Comparison of ENCODE assay signal across 1 cellular context in genomic region chr6:15044146-15044882, GRCh38.
TF ChIP-seq lines count a peak whose summit lies in the region.

No MANE protein-coding gene starts in this region.

TF ChIP-seq in HepG2, 621 proteins besides CTCF, POLR2A, EP300 and RAD21 (continues in another document):
- TF ChIP-seq, protein P1, sequence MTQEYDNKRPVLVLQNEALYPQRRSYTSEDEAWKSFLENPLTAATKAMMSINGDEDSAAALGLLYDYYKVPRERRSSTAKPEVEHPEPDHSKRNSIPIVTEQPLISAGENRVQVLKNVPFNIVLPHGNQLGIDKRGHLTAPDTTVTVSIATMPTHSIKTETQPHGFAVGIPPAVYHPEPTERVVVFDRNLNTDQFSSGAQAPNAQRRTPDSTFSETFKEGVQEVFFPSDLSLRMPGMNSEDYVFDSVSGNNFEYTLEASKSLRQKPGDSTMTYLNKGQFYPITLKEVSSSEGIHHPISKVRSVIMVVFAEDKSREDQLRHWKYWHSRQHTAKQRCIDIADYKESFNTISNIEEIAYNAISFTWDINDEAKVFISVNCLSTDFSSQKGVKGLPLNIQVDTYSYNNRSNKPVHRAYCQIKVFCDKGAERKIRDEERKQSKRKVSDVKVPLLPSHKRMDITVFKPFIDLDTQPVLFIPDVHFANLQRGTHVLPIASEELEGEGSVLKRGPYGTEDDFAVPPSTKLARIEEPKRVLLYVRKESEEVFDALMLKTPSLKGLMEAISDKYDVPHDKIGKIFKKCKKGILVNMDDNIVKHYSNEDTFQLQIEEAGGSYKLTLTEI (CRISPR knock-in tag; conservative IDR thresholded peaks at IDR 0.05), result no peak
- TF ChIP-seq HNF4A (CRISPR knock-in tag; IDR thresholded peaks at IDR 0.05) (peak; percentile 89), SAP130 (CRISPR knock-in tag; IDR thresholded peaks at IDR 0.05; ENCODE audit: low read depth) (0 out of 2 replicates have a peak, but pooled peaks have one; percentile 20), ZNF616 (CRISPR knock-in tag; IDR thresholded peaks at IDR 0.05; ENCODE audit: low read depth) (no peak), ZNF441 (CRISPR knock-in tag; IDR thresholded peaks at IDR 0.05; ENCODE audit: borderline replicate concordance) (peak; percentile 64; the same call in 1 of the 2 replicates), MBNL3 (CRISPR knock-in tag; conservative IDR thresholded peaks at IDR 0.05) (no peak), TEAD2 (CRISPR knock-in tag; IDR thresholded peaks at IDR 0.05) (no peak), ZSCAN25 (CRISPR knock-in tag; IDR thresholded peaks at IDR 0.05) (no peak), FOXK1 (CRISPR knock-in tag; IDR thresholded peaks at IDR 0.05; ENCODE audit: borderline replicate concordance, low read depth) (no peak), MLLT10 (CRISPR knock-in tag; IDR thresholded peaks at IDR 0.05) (no peak), ZNF468 (CRISPR knock-in tag; IDR thresholded peaks at IDR 0.05) (no peak), CBX2 (IDR thresholded peaks at IDR 0.05; ENCODE audit: low read depth, low read length) (no peak), CBX2 (CRISPR knock-in tag; IDR thresholded peaks at IDR 0.05; ENCODE audit: low read depth) (no peak), ZNF724P (CRISPR knock-in tag; IDR thresholded peaks at IDR 0.05; ENCODE audit: borderline replicate concordance) (no peak), ZNF660 (CRISPR knock-in tag; IDR thresholded peaks at IDR 0.05; ENCODE audit: borderline replicate concordance, low read depth) (no peak), SALL2 (CRISPR knock-in tag; IDR thresholded peaks at IDR 0.05) (no peak), THAP9 (CRISPR knock-in tag; IDR thresholded peaks at IDR 0.05; ENCODE audit: borderline replicate concordance) (no peak), ZNF343 (CRISPR knock-in tag; IDR thresholded peaks at IDR 0.05) (no peak), NR2F1 (CRISPR knock-in tag; IDR thresholded peaks at IDR 0.05) (peak in 1 of 2 experiments; percentile 60; a peak in 1 of 4 replicates), SCMH1 (CRISPR knock-in tag; IDR thresholded peaks at IDR 0.05; ENCODE audit: borderline replicate concordance) (no peak), TFE3 (CRISPR knock-in tag; IDR thresholded peaks at IDR 0.05) (no peak), MAFK (conservative IDR thresholded peaks at IDR 0.05 in 1 of 2, IDR thresholded peaks at IDR 0.05 in 1 of 2; ENCODE audit: low read length in 2 of 2) (no peak), KDM5A (IDR thresholded peaks at IDR 0.05; ENCODE audit: borderline replicate concordance, low read length) (no peak), ZNF101 (CRISPR knock-in tag; IDR thresholded peaks at IDR 0.05; ENCODE audit: borderline replicate concordance, low read depth) (no peak), YEATS4 (CRISPR knock-in tag; IDR thresholded peaks at IDR 0.05; ENCODE audit: borderline replicate concordance) (no peak), ZBTB42 (CRISPR knock-in tag; IDR thresholded peaks at IDR 0.05) (no peak), CAMTA2 (CRISPR knock-in tag; IDR thresholded peaks at IDR 0.05; ENCODE audit: borderline replicate concordance) (no peak), DBP (CRISPR knock-in tag; IDR thresholded peaks at IDR 0.05; ENCODE audit: not compliant biosample characterization) (no peak), SP1 (IDR thresholded peaks at IDR 0.05) (no peak), SP1 (CRISPR knock-in tag; IDR thresholded peaks at IDR 0.05) (no peak), ZNF567 (CRISPR knock-in tag; IDR thresholded peaks at IDR 0.05; ENCODE audit: borderline replicate concordance) (no peak), DNMT3B (CRISPR knock-in tag; conservative IDR thresholded peaks at IDR 0.05) (no peak), ZNF30 (CRISPR knock-in tag; IDR thresholded peaks at IDR 0.05) (no peak), HNF1B (CRISPR knock-in tag; IDR thresholded peaks at IDR 0.05) (peak; percentile 57; the same call in 1 of the 2 replicates), ARID5B (CRISPR knock-in tag; IDR thresholded peaks at IDR 0.05) (peak; percentile 59)
- TF ChIP-seq, protein P2, sequence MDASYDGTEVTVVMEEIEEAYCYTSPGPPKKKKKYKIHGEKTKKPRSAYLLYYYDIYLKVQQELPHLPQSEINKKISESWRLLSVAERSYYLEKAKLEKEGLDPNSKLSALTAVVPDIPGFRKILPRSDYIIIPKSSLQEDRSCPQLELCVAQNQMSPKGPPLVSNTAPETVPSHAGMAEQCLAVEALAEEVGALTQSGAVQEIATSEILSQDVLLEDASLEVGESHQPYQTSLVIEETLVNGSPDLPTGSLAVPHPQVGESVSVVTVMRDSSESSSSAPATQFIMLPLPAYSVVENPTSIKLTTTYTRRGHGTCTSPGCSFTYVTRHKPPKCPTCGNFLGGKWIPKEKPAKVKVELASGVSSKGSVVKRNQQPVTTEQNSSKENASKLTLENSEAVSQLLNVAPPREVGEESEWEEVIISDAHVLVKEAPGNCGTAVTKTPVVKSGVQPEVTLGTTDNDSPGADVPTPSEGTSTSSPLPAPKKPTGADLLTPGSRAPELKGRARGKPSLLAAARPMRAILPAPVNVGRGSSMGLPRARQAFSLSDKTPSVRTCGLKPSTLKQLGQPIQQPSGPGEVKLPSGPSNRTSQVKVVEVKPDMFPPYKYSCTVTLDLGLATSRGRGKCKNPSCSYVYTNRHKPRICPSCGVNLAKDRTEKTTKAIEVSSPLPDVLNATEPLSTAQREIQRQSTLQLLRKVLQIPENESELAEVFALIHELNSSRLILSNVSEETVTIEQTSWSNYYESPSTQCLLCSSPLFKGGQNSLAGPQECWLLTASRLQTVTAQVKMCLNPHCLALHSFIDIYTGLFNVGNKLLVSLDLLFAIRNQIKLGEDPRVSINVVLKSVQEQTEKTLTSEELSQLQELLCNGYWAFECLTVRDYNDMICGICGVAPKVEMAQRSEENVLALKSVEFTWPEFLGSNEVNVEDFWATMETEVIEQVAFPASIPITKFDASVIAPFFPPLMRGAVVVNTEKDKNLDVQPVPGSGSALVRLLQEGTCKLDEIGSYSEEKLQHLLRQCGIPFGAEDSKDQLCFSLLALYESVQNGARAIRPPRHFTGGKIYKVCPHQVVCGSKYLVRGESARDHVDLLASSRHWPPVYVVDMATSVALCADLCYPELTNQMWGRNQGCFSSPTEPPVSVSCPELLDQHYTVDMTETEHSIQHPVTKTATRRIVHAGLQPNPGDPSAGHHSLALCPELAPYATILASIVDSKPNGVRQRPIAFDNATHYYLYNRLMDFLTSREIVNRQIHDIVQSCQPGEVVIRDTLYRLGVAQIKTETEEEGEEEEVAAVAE (CRISPR knock-in tag; IDR thresholded peaks at IDR 0.05; ENCODE audit: borderline replicate concordance), result no peak
- TF ChIP-seq, protein P3, sequence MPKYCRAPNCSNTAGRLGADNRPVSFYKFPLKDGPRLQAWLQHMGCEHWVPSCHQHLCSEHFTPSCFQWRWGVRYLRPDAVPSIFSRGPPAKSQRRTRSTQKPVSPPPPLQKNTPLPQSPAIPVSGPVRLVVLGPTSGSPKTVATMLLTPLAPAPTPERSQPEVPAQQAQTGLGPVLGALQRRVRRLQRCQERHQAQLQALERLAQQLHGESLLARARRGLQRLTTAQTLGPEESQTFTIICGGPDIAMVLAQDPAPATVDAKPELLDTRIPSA (CRISPR knock-in tag; IDR thresholded peaks at IDR 0.05; ENCODE audit: borderline replicate concordance), result no peak
- TF ChIP-seq, protein P4, sequence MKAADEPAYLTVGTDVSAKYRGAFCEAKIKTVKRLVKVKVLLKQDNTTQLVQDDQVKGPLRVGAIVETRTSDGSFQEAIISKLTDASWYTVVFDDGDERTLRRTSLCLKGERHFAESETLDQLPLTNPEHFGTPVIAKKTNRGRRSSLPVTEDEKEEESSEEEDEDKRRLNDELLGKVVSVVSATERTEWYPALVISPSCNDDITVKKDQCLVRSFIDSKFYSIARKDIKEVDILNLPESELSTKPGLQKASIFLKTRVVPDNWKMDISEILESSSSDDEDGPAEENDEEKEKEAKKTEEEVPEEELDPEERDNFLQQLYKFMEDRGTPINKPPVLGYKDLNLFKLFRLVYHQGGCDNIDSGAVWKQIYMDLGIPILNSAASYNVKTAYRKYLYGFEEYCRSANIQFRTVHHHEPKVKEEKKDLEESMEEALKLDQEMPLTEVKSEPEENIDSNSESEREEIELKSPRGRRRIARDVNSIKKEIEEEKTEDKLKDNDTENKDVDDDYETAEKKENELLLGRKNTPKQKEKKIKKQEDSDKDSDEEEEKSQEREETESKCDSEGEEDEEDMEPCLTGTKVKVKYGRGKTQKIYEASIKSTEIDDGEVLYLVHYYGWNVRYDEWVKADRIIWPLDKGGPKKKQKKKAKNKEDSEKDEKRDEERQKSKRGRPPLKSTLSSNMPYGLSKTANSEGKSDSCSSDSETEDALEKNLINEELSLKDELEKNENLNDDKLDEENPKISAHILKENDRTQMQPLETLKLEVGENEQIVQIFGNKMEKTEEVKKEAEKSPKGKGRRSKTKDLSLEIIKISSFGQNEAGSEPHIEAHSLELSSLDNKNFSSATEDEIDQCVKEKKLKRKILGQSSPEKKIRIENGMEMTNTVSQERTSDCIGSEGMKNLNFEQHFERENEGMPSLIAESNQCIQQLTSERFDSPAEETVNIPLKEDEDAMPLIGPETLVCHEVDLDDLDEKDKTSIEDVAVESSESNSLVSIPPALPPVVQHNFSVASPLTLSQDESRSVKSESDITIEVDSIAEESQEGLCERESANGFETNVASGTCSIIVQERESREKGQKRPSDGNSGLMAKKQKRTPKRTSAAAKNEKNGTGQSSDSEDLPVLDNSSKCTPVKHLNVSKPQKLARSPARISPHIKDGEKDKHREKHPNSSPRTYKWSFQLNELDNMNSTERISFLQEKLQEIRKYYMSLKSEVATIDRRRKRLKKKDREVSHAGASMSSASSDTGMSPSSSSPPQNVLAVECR (CRISPR knock-in tag; IDR thresholded peaks at IDR 0.05; ENCODE audit: borderline replicate concordance), result no peak; the same call in 1 of the 2 replicates
